Comparison of ENCODE assay signal across 8 cellular contexts in genomic region chr7:92831716-92832622, GRCh38. TPM values are rescaled to one million over a fixed set of nuclear protein-coding genes. Genes with fewer than 3 reads are reported as not detected.
DNase-seq lines count a peak whose midpoint lies in the region; ATAC-seq and TF ChIP-seq lines count a peak whose summit lies in the region.

No MANE protein-coding gene starts in this region.

- H3K4me3 ChIP-seq in AG10803 (ENCODE audit: low read length) (peak overlapping the region; percentile 91), HEK293 (ENCODE audit: low read depth, low read length) (peak overlapping the region; percentile 80), hepatocyte (peak overlapping the region; percentile 58), smooth muscle cell (peak overlapping the region; percentile 91)

- DNase-seq in AG10803 (ENCODE audit: low read depth): peak; percentile 93
- no peak for DNase-seq in activated T-helper 2 cell treated with anti-CD3 and anti-CD28 coated beads, Interferon-gamma antibody, Interleukin-2, Interleukin-4, amounts not matched to agents 10 μg/mL and 5 μg/mL and 100 μg/mL, durations not matched to agents 14 hours and 24 hours and 36 hours (ENCODE audit: low spot score)
- DNase-seq in hepatocyte (ENCODE audit: low spot score): peak; percentile 43
- no peak for DNase-seq in smooth muscle cell (lab: John Stamatoyannopoulos, UW; ENCODE audit: unreplicated experiment)
- no peak for DNase-seq in GM19240 (ENCODE audit: insufficient read length, low spot score)

- H3K4me1 ChIP-seq in HEK293 (ENCODE audit: control insufficient read depth, insufficient read depth, low read length): 0 out of 2 replicates have a peak, but pooled peaks cover 7% of the 10 kb centered on the region
- peaks cover 17% of the 10 kb centered on the region for H3K4me1 ChIP-seq in hepatocyte (ENCODE audit: insufficient read depth)
- H3K4me1 ChIP-seq in smooth muscle cell (ENCODE audit: low read depth): peaks cover 17% of the 10 kb centered on the region

- H3F3A ChIP-seq in smooth muscle cell (ENCODE audit: low read depth): peaks cover 5% of the 10 kb centered on the region

- peaks cover 71% of the 10 kb centered on the region for H3K36me3 Mint-ChIP-seq in activated T-helper 2 cell treated with anti-CD3 and anti-CD28 coated beads, Interferon-gamma antibody, Interleukin-2, Interleukin-4, amounts not matched to agents 10 μg/mL and 5 μg/mL and 100 μg/mL, durations not matched to agents 14 hours and 24 hours and 36 hours (ENCODE audit: low read depth)

- H3K36me3 ChIP-seq in HEK293 (ENCODE audit: control insufficient read depth in 2 of 2, insufficient read depth in 1 of 2, low read length in 2 of 2): peaks cover 0 to 6% of the 10 kb centered on the region in 2 experiments; a peak in 1 of 3 replicates
- no peaks in the 10 kb centered on the region for H3K36me3 ChIP-seq in hepatocyte (replicated peaks; ENCODE audit: insufficient read depth, low read depth)
- H3K36me3 ChIP-seq in smooth muscle cell (ENCODE audit: low read depth): no peaks in the 10 kb centered on the region

- POLR2A ChIA-PET in HEK293 (lab: Yijun Ruan, JAX): interaction anchor here (0.6 to 1.4 kb wide), 3 partner anchors 14 to 173 kb away, joined by 3 to 6 read pairs (median 3); no protein-coding TSS in a partner anchor

- H3K79me2 ChIP-seq in hepatocyte: peaks cover 74% of the 10 kb centered on the region
- peaks cover 72% of the 10 kb centered on the region for H3K79me2 ChIP-seq in smooth muscle cell (ENCODE audit: low read depth)

- peak overlapping the region; percentile 96; the same call in 1 of the 2 replicates for H3K27ac ChIP-seq in HEK293 (ENCODE audit: extremely low read depth, low read depth, low read length)
- H3K27ac ChIP-seq in hepatocyte: peak overlapping the region; percentile 98
- H3K27ac ChIP-seq in smooth muscle cell (ENCODE audit: low read depth): peak overlapping the region; percentile 87

- H3K9ac ChIP-seq in smooth muscle cell (ENCODE audit: low read depth): peak overlapping the region; percentile 84

- WGBS in hepatocyte (ENCODE audit: low lambda C conversion rate, missing lambda C conversion rate): 17% methylated on average over 8 of the region's 8 CpGs
- 18% methylated on average over 8 of the region's 8 CpGs for WGBS in smooth muscle cell (ENCODE audit: low lambda C conversion rate)

- no peaks in the 10 kb centered on the region for H3K9me2 ChIP-seq in hepatocyte (replicated peaks; ENCODE audit: insufficient read depth)

- no peaks in the 10 kb centered on the region for H3K9me3 Mint-ChIP-seq in activated T-helper 2 cell treated with anti-CD3 and anti-CD28 coated beads, Interferon-gamma antibody, Interleukin-2, Interleukin-4, amounts not matched to agents 10 μg/mL and 5 μg/mL and 100 μg/mL, durations not matched to agents 14 hours and 24 hours and 36 hours

- no peaks in the 10 kb centered on the region for H3K27me3 ChIP-seq in hepatocyte
- no peaks in the 10 kb centered on the region for H3K27me3 ChIP-seq in smooth muscle cell (ENCODE audit: low read depth)

- no peak overlapping the region for H2AFZ ChIP-seq in hepatocyte
- no peak overlapping the region for H2AFZ ChIP-seq in smooth muscle cell (ENCODE audit: low read depth)

- CTCF ChIA-PET in HEK293 (lab: Yijun Ruan, JAX): interaction anchor here (0.6 to 2.0 kb wide), 17 partner anchors 9 to 311 kb away, joined by 3 to 15 read pairs (median 5); no protein-coding TSS in a partner anchor

- H3K9me3 ChIP-seq in HEK293 (ENCODE audit: control insufficient read depth, insufficient read depth, low read depth, low read length): no peaks in the 10 kb centered on the region
- H3K9me3 ChIP-seq in hepatocyte (ENCODE audit: low read depth): no peaks in the 10 kb centered on the region
- no peaks in the 10 kb centered on the region for H3K9me3 ChIP-seq in smooth muscle cell (replicated peaks; ENCODE audit: low read depth)

- peak overlapping the region; percentile 88 for H3K4me2 ChIP-seq in hepatocyte
- H3K4me2 ChIP-seq in smooth muscle cell: peak overlapping the region; percentile 97

- H3K4me3 Mint-ChIP-seq in activated T-helper 2 cell treated with anti-CD3 and anti-CD28 coated beads, Interferon-gamma antibody, Interleukin-2, Interleukin-4, amounts not matched to agents 10 μg/mL and 5 μg/mL and 100 μg/mL, durations not matched to agents 14 hours and 24 hours and 36 hours (ENCODE audit: low read depth): peak overlapping the region; percentile 94

- ATAC-seq in HG03108 (IDR thresholded peaks at IDR 0.05; ENCODE audit: unreplicated experiment): no peak
- no peak for ATAC-seq in HG03521 (IDR thresholded peaks at IDR 0.05; ENCODE audit: unreplicated experiment)

- H3K27me3 Mint-ChIP-seq in activated T-helper 2 cell treated with anti-CD3 and anti-CD28 coated beads, Interferon-gamma antibody, Interleukin-2, Interleukin-4, amounts not matched to agents 10 μg/mL and 5 μg/mL and 100 μg/mL, durations not matched to agents 14 hours and 24 hours and 36 hours (ENCODE audit: low read depth): no peaks in the 10 kb centered on the region

- H4K20me1 ChIP-seq in hepatocyte (ENCODE audit: insufficient read depth, poor library complexity, severe bottlenecking): peaks cover 22% of the 10 kb centered on the region
- H4K20me1 ChIP-seq in smooth muscle cell (ENCODE audit: low read depth): peaks cover 58% of the 10 kb centered on the region

- peak overlapping the region; percentile 90 for H3K27ac Mint-ChIP-seq in activated T-helper 2 cell treated with anti-CD3 and anti-CD28 coated beads, Interferon-gamma antibody, Interleukin-2, Interleukin-4, amounts not matched to agents 10 μg/mL and 5 μg/mL and 100 μg/mL, durations not matched to agents 14 hours and 24 hours and 36 hours

- intact Hi-C loops in activated T-helper 2 cell treated with anti-CD3 and anti-CD28 coated beads, Interferon-gamma antibody, Interleukin-2, Interleukin-4, amounts not matched to agents 10 μg/mL and 5 μg/mL and 100 μg/mL, durations not matched to agents 14 hours and 24 hours and 36 hours (cut with micrococcal nuclease): loop anchor here (1.0 to 5.0 kb wide), 10 partner anchors 8 to 305 kb away; partner anchors contain the start of genes PEX1 and RBM48

- H3K4me1 Mint-ChIP-seq in activated T-helper 2 cell treated with anti-CD3 and anti-CD28 coated beads, Interferon-gamma antibody, Interleukin-2, Interleukin-4, amounts not matched to agents 10 μg/mL and 5 μg/mL and 100 μg/mL, durations not matched to agents 14 hours and 24 hours and 36 hours (ENCODE audit: low read depth): peaks cover 43% of the 10 kb centered on the region

- TF ChIP-seq CTCF in AG10803 (conservative IDR thresholded peaks at IDR 0.05; ENCODE audit: low read length) (no peak), HEK293 (tag by site-specific recombination; IDR thresholded peaks at IDR 0.05) (no peak), hepatocyte (IDR thresholded peaks at IDR 0.05; ENCODE audit: poor library complexity) (no peak), smooth muscle cell (IDR thresholded peaks at IDR 0.05; ENCODE audit: borderline replicate concordance, insufficient read depth, poor library complexity, severe bottlenecking) (no peak)

TF ChIP-seq in HEK293, 187 proteins besides CTCF, POLR2A, EP300 and RAD21 (continues in another document):
- TF ChIP-seq ZNF514 (tag by site-specific recombination; IDR thresholded peaks at IDR 0.05) (no peak), ZNF121 (tag by site-specific recombination; IDR thresholded peaks at IDR 0.05) (no peak), ZNF362 (tag by site-specific recombination; IDR thresholded peaks at IDR 0.05) (no peak), SETDB1 (IDR thresholded peaks at IDR 0.05; ENCODE audit: insufficient read length, low read length) (no peak), ZNF626 (tag by site-specific recombination; IDR thresholded peaks at IDR 0.05) (no peak), ZNF138 (tag by site-specific recombination; IDR thresholded peaks at IDR 0.05; ENCODE audit: borderline replicate concordance) (no peak), ZNF26 (tag by site-specific recombination; IDR thresholded peaks at IDR 0.05) (peak; percentile 93), EGR2 (tag by site-specific recombination; IDR thresholded peaks at IDR 0.05; ENCODE audit: low read depth) (0 out of 2 replicates have a peak, but pooled peaks have one; percentile 17), ZNF837 (tag by site-specific recombination; IDR thresholded peaks at IDR 0.05) (no peak), ZBTB17 (tag by site-specific recombination; IDR thresholded peaks at IDR 0.05) (no peak), ZNF311 (tag by site-specific recombination; IDR thresholded peaks at IDR 0.05; ENCODE audit: borderline replicate concordance) (no peak), ZNF248 (tag by site-specific recombination; IDR thresholded peaks at IDR 0.05) (no peak), ZNF292 (tag by site-specific recombination; IDR thresholded peaks at IDR 0.05; ENCODE audit: borderline replicate concordance, low read depth) (no peak), ZFHX2 (tag by site-specific recombination; conservative IDR thresholded peaks at IDR 0.05) (peak; percentile 45; the same call in 1 of the 2 replicates)

RNA-seq across cellular contexts. Expression of gene CDK6, which starts 4.4 kb away (rescaled TPM):
- 254 and 265 TPM in 2 replicates for total RNA-seq in activated T-helper 2 cell treated with anti-CD3 and anti-CD28 coated beads, Interferon-gamma antibody, Interleukin-2, Interleukin-4, amounts not matched to agents 10 μg/mL and 5 μg/mL and 100 μg/mL, durations not matched to agents 14 hours and 24 hours and 36 hours
- 64.5 and 69.6 TPM in 2 replicates for total RNA-seq in hepatocyte
- polyA plus RNA-seq in hepatocyte: 15.9 and 18.7 TPM in 2 replicates
- total RNA-seq in smooth muscle cell: 99.2 and 118 TPM in 2 replicates
- polyA plus RNA-seq in smooth muscle cell: 26.7 and 34.2 TPM in 2 replicates

Comparison
In these comparisons a context has a peak if more than half of its experiments do, and no peak if none do; other contexts are left out.
1. DNase-seq: peak in AG10803 (single experiment) and hepatocyte (single experiment); none in activated T-helper 2 cell treated with anti-CD3 and anti-CD28 coated beads, Interferon-gamma antibody, Interleukin-2, Interleukin-4, amounts not matched to agents 10 μg/mL and 5 μg/mL and 100 μg/mL, durations not matched to agents 14 hours and 24 hours and 36 hours (single experiment), smooth muscle cell (single experiment) and GM19240 (single experiment).
2. Peak in every context shown above with its lines, with median percentiles within 50 percentile points of each other: H3K4me3 ChIP-seq and H3K27ac ChIP-seq.